15 cellular contexts compared by ENCODE assay signal in genomic region chr2:38613126-38613848, GRCh38.
DNase-seq lines count a peak whose midpoint lies in the region; ATAC-seq, FAIRE-seq and TF ChIP-seq lines count a peak whose summit lies in the region.
"Had no signal": no experiment of that assay in that cellular context is flagged by ENCODE, and none has a peak within 500 bp of the region (broad histone marks: within the 10 kb centered on the region; RNA-seq: fewer than 3 reads in every experiment).

No MANE protein-coding gene starts in this region.

- H3K9me3 Mint-ChIP-seq in nephron: no peaks in the 10 kb centered on the region
- H3K9me3 Mint-ChIP-seq: activated CD4-positive, alpha-beta memory T cell treated with anti-CD3 and anti-CD28 coated beads for 36 hours; T-cell had no signal

- no peak for TF ChIP-seq POLR2A in erythroblast (IDR thresholded peaks at IDR 0.05; ENCODE audit: low read length)

- peak overlapping the region in 2 of 3 experiments; percentile 1 to 52 for H3K27ac Mint-ChIP-seq in nephron
- H3K27ac Mint-ChIP-seq: activated CD4-positive, alpha-beta memory T cell treated with anti-CD3 and anti-CD28 coated beads for 36 hours; B cell; IgD-negative memory B cell; T-cell had no signal

- peaks cover 4% of the 10 kb centered on the region for H3K27me3 Mint-ChIP-seq in nephron (ENCODE audit: low read depth)
- H3K27me3 Mint-ChIP-seq: activated CD4-positive, alpha-beta memory T cell treated with anti-CD3 and anti-CD28 coated beads for 36 hours had no signal

- ATAC-seq in GM19397 (IDR thresholded peaks at IDR 0.05; ENCODE audit: unreplicated experiment) (no peak), HG03460 (IDR thresholded peaks at IDR 0.05; ENCODE audit: unreplicated experiment) (no peak), HG03159 (IDR thresholded peaks at IDR 0.05; ENCODE audit: unreplicated experiment) (no peak)
- ATAC-seq: T-cell had no signal

- H3K4me3 Mint-ChIP-seq in nephron: no peak overlapping the region
- H3K4me3 Mint-ChIP-seq: activated CD4-positive, alpha-beta memory T cell treated with anti-CD3 and anti-CD28 coated beads for 36 hours; B cell; IgD-negative memory B cell; T-cell had no signal

- FAIRE-seq in GM19239 (lab: Jason Lieb, UNC): peak; percentile 78

- H3K36me3 Mint-ChIP-seq in nephron (ENCODE audit: low read depth): no peaks in the 10 kb centered on the region
- H3K36me3 Mint-ChIP-seq: activated CD4-positive, alpha-beta memory T cell treated with anti-CD3 and anti-CD28 coated beads for 36 hours; T-cell had no signal

- no peak for TF ChIP-seq CTCF in nephron (IDR thresholded peaks at IDR 0.05; ENCODE audit: unreplicated experiment in 3 of 3)

- H3K4me1 Mint-ChIP-seq in nephron: peaks cover 20% of the 10 kb centered on the region

- DNase-seq in GM19239 (ENCODE audit: insufficient read length, low spot score): no peak
- DNase-seq in NOMO-1 treated with DMSO at 0.1 percent for 48 hours (lab: John Stamatoyannopoulos, UW; ENCODE audit: unreplicated experiment): peak; percentile 77
- DNase-seq in erythroblast (lab: John Stamatoyannopoulos, UW): peak; percentile 30 to 32
- DNase-seq in middle frontal gyrus (ENCODE audit: extremely low spot score, low spot score): no peak
- DNase-seq: activated CD4-positive, alpha-beta memory T cell treated with anti-CD3 and anti-CD28 coated beads for 36 hours; caudate nucleus; NCI-H2029; sigmoid colon; T-cell had no signal

Comparison
In these comparisons a context has a peak if more than half of its experiments do, and no peak if none do; other contexts are left out.
1. DNase-seq: peak in NOMO-1 treated with DMSO at 0.1 percent for 48 hours (single experiment) and erythroblast (2 of 2); none in GM19239 (single experiment) and middle frontal gyrus (single experiment).